In genomic region chr22:31119026-31119717, GRCh38 we compare ENCODE assay signal across 17 cellular contexts. TPM values are rescaled to one million over a fixed set of nuclear protein-coding genes. Genes with fewer than 3 reads are reported as not detected.
DNase-seq lines count a peak whose midpoint lies in the region; ATAC-seq, FAIRE-seq and TF ChIP-seq lines count a peak whose summit lies in the region.
"Had no signal": no experiment of that assay in that cellular context is flagged by ENCODE, and none has a peak within 500 bp of the region (broad histone marks: within the 10 kb centered on the region; RNA-seq: fewer than 3 reads in every experiment).

No MANE protein-coding gene starts in this region.

- no peaks in the 10 kb centered on the region for H3K79me2 ChIP-seq in K562 (ENCODE audit: control insufficient read depth, insufficient read depth, low read length)

- H3K4me1 ChIP-seq in K562 (replicated peaks in 1 of 2; ENCODE audit: control insufficient read depth in 2 of 2, insufficient read depth in 2 of 2, low read length in 2 of 2) (peaks cover 26 to 32% of the 10 kb centered on the region in 2 experiments), psoas muscle (peaks cover 24% of the 10 kb centered on the region)

- H3K9me3 ChIP-seq in K562 (replicated peaks; ENCODE audit: control insufficient read depth, insufficient read depth, low read depth, low read length): no peaks in the 10 kb centered on the region
- no peaks in the 10 kb centered on the region for H3K9me3 ChIP-seq in psoas muscle

- TF ChIP-seq POLR2A in K562 (conservative IDR thresholded peaks at IDR 0.05): no peak

- WGBS in K562 (ENCODE audit: insufficient coverage, low coverage, missing lambda C conversion rate): 0% methylated on average over 1 of the region's 7 CpGs
- 15 to 45% (median 43%) methylated on average over 4 to 7 of the region's 7 CpGs for WGBS in psoas muscle, 3 donors

- peak; percentile 41 for ATAC-seq in K562
- peak; percentile 79 to 82 for ATAC-seq in left cardiac atrium
- ATAC-seq in psoas muscle: peak; percentile 84 to 92 (median 88)
- ATAC-seq in GM18870 (IDR thresholded peaks at IDR 0.05; ENCODE audit: unreplicated experiment): no peak

- no TSS peak for BruUV-seq in K562 (replicated peaks; lab: Mats Ljungman, UMichigan)

- H3K4me2 ChIP-seq in K562 (ENCODE audit: insufficient read depth, low read length): no peak overlapping the region
- H3K4me2 ChIP-seq: PC-9 had no signal

- H3K9me1 ChIP-seq in K562 (ENCODE audit: control insufficient read depth, insufficient read depth, low read length): no peaks in the 10 kb centered on the region

- H3K27ac ChIP-seq in K562 (ENCODE audit: extremely low read depth, low read depth, low read length) (no peak overlapping the region), psoas muscle (peak overlapping the region; percentile 79), RWPE1 (no peak overlapping the region)
- H3K27ac ChIP-seq: HL-60, PC-9 had no signal

- no peaks in the 10 kb centered on the region for H4K20me1 ChIP-seq in K562 (replicated peaks; ENCODE audit: control insufficient read depth, insufficient read depth, low read length)

- DNase-seq in RPMI8226 (peak; percentile 49), K562 (ENCODE audit: extremely low read depth in 1 of 4, low spot score in 3 of 4) (peak in 1 of 4 experiments; percentile 32), left cardiac atrium (no peak), psoas muscle (no peak), RWPE1 (ENCODE audit: low spot score) (no peak), DMS79 treated with DMSO at 0.1 percent for 48 hours (lab: John Stamatoyannopoulos, UW) (no peak), RCC 7860 (ENCODE audit: low spot score) (no peak)
- DNase-seq: ACHN, EL, H7, KBM-7, NCI-H1105, NCI-H1694 treated with DMSO at 0.1 percent for 48 hours, SHP77 treated with DMSO at 0.1 percent for 48 hours had no signal

- no peak overlapping the region for H3K4me3 ChIP-seq in K562
- no peak overlapping the region for H3K4me3 ChIP-seq in psoas muscle
- H3K4me3 ChIP-seq: PC-9 had no signal

- TF ChIP-seq RAD21 in K562 (CRISPR knock-in tag; conservative IDR thresholded peaks at IDR 0.05 in 1 of 2, IDR thresholded peaks at IDR 0.05 in 1 of 2): no peak

- TF ChIP-seq EP300 in K562 (IDR thresholded peaks at IDR 0.05; ENCODE audit: low read length): no peak

- peak overlapping the region; percentile 55 for H2AFZ ChIP-seq in K562 (ENCODE audit: low read depth, low read length)
- H2AFZ ChIP-seq: PC-9 had no signal

- no peak for TF ChIP-seq CTCF in K562 (IDR thresholded peaks at IDR 0.05 in 2 of 3, conservative IDR thresholded peaks at IDR 0.05 in 1 of 3; ENCODE audit: insufficient read depth in 2 of 3, low read depth in 1 of 3, low read length in 3 of 3)
- no peak for TF ChIP-seq CTCF in psoas muscle (IDR thresholded peaks at IDR 0.05)
- TF ChIP-seq CTCF in RWPE1 (conservative IDR thresholded peaks at IDR 0.05; ENCODE audit: low read depth): no peak

- no peaks in the 10 kb centered on the region for H3K27me3 ChIP-seq in K562 (ENCODE audit: control insufficient read depth in 2 of 2, insufficient read depth in 2 of 2, low read length in 2 of 2)
- H3K27me3 ChIP-seq in psoas muscle (ENCODE audit: insufficient read depth in 3 of 3, low read length in 2 of 3): no peaks in the 10 kb centered on the region

- CTCF ChIA-PET in K562 (lab: Yijun Ruan, JAX; ENCODE audit: low intra/inter-chr PET ratio) (no interaction called here), RWPE1 (lab: Yijun Ruan, JAX) (no interaction called here)

- FAIRE-seq in K562 (lab: Jason Lieb, UNC) (no peak), RCC 7860 (lab: Jason Lieb, UNC) (no peak)

- POLR2A ChIA-PET in K562 (lab: Yijun Ruan, JAX) (interaction anchor here (0.7 to 1.6 kb wide), 3 partner anchors 12 to 154 kb away, joined by 3 to 4 read pairs (median 4); partner anchors contain the start of gene SELENOM), RWPE1 (lab: Yijun Ruan, JAX; ENCODE audit: low non-redundant PET) (no interaction called here)

- intact Hi-C loops in K562 (cut with micrococcal nuclease) (no loop called here), left cardiac atrium (cut with DNase I) (no loop called here), psoas muscle (cut with DNase I) (no loop called here)

- H3K36me3 ChIP-seq in K562 (ENCODE audit: control insufficient read depth, insufficient read depth, low read length): no peaks in the 10 kb centered on the region
- no peaks in the 10 kb centered on the region for H3K36me3 ChIP-seq in psoas muscle (ENCODE audit: insufficient read depth in 1 of 2, low read depth in 1 of 2)

- in situ Hi-C loops in K562 (cut with MboI): no loop called here

- H3K9ac ChIP-seq in K562 (ENCODE audit: insufficient read depth in 1 of 2, low read depth in 2 of 2, low read length in 2 of 2): peak overlapping the region in 1 of 2 experiments; percentile 76; a peak in 2 of 4 replicates

RNA-seq across cellular contexts. Expression of gene INPP5J, which starts 3.6 kb away (rescaled TPM):
- 1.5 and 3.2 TPM in 2 replicates for total RNA-seq in K562 (2011; cell fraction: chromatin; rRNA removed; ENCODE audit: low replicate concordance)
- total RNA-seq in K562 (2011; cell fraction: nucleolus; rRNA removed): 1.2 and 3.2 TPM in 2 replicates
- total RNA-seq in K562 (2011; cell fraction: nucleoplasm; rRNA removed): 2.4 and 2.7 TPM in 2 replicates
- total RNA-seq in K562 (2014; rRNA removed) (5.9 and 6.4 TPM in 2 replicates), K562 (2014; rRNA removed; fragmentation: Illumina TruSeq; extraction: Trizol) (1.9 and 2.7 TPM in 2 replicates), K562 (2015; rRNA removed; fragmentation: Illumina TruSeq; extraction: Trizol) (5.8 and 6.7 TPM in 2 replicates), K562 (2021) (6.3 and 7.0 TPM in 2 replicates), left cardiac atrium (10 to 100 TPM; 13.3 to 26.4 TPM), psoas muscle (1 to 10 TPM; 1.3 to 4.4 (median 2.5) TPM)
- polyA plus RNA-seq in K562 (2011; rRNA removed) (1.6 and 21.8 TPM in 2 replicates), K562 (2014; fragmentation: Illumina TruSeq; extraction: Trizol) (4.8 and 5.4 TPM in 2 replicates), K562 (2014; fragmentation: Nextera tagmentation; extraction: Ambion mirVana) (under 1 TPM; 0.10 to 0.78 TPM), K562 (2014; rRNA removed) (5.4 and 6.0 TPM in 2 replicates), psoas muscle (under 1 TPM; 0.14 to 0.65 (median 0.36) TPM)
- polyA plus RNA-seq in K562 (2011; cell fraction: cytosol; rRNA removed): 4.8 and 29.8 TPM in 2 replicates
- polyA plus RNA-seq in K562 (2011; cell fraction: nucleus; rRNA removed): 4.7 and 21.8 TPM in 2 replicates
- 6.0 and 10.4 TPM in 2 replicates for polyA plus RNA-seq in K562 (2012)
- 1.2 and 7.5 TPM in 2 replicates for polyA minus RNA-seq in K562 (2011; rRNA and poly(A)+ RNA removed)
- 1.4 and 21.9 TPM in 2 replicates for polyA minus RNA-seq in K562 (2011; cell fraction: cytosol; rRNA and poly(A)+ RNA removed)
- polyA minus RNA-seq in K562 (2011; cell fraction: nucleus; rRNA and poly(A)+ RNA removed): 0.81 and 6.4 TPM in 2 replicates

RNA-seq across cellular contexts. Expression of gene SELENOM, which starts 11.8 kb away (rescaled TPM):
- 7.3 and 13.3 TPM in 2 replicates for total RNA-seq in K562 (2011; cell fraction: chromatin; rRNA removed; ENCODE audit: low replicate concordance)
- 15.5 and 16.3 TPM in 2 replicates for total RNA-seq in K562 (2011; cell fraction: nucleolus; rRNA removed)
- 10.6 and 15.3 TPM in 2 replicates for total RNA-seq in K562 (2011; cell fraction: nucleoplasm; rRNA removed)
- total RNA-seq in K562 (2014; rRNA removed) (6.9 and 10.8 TPM in 2 replicates), K562 (2014; rRNA removed; fragmentation: Illumina TruSeq; extraction: Trizol) (1.2 and 1.8 TPM in 2 replicates), K562 (2015; rRNA removed; fragmentation: Illumina TruSeq; extraction: Trizol) (3.7 and 4.1 TPM in 2 replicates), K562 (2021) (8.5 and 10.9 TPM in 2 replicates), left cardiac atrium (100 to 1,000 TPM; 118 to 145 TPM), psoas muscle (10 to 100 TPM; 45.4 to 68.2 (median 52.3) TPM)
- polyA plus RNA-seq in K562 (2011; rRNA removed) (4.2 and 7.1 TPM in 2 replicates), K562 (2014; fragmentation: Illumina TruSeq; extraction: Trizol) (2.8 and 5.8 TPM in 2 replicates), K562 (2014; fragmentation: Nextera tagmentation; extraction: Ambion mirVana) (1 to 10 TPM; 1.2 to 2.9 TPM), K562 (2014; rRNA removed) (10.0 and 10.6 TPM in 2 replicates), psoas muscle (10 to 100 TPM; 23.6 to 64.3 (median 44.0) TPM)
- 19.5 and 31.1 TPM in 2 replicates for polyA plus RNA-seq in K562 (2011; cell fraction: cytosol; rRNA removed)
- polyA plus RNA-seq in K562 (2011; cell fraction: nucleus; rRNA removed): 11.9 and 13.4 TPM in 2 replicates
- 6.7 and 19.8 TPM in 2 replicates for polyA plus RNA-seq in K562 (2012)
- polyA minus RNA-seq in K562 (2011; rRNA and poly(A)+ RNA removed): 1.7 and 2.3 TPM in 2 replicates
- 5.2 TPM in 1 of 2 replicates, not detected in the other for polyA minus RNA-seq in K562 (2011; cell fraction: cytosol; rRNA and poly(A)+ RNA removed)
- polyA minus RNA-seq in K562 (2011; cell fraction: nucleus; rRNA and poly(A)+ RNA removed): 5.5 and 9.0 TPM in 2 replicates

RNA-seq across cellular contexts. Expression of gene PLA2G3, which starts 21.1 kb away (rescaled TPM):
- total RNA-seq in K562 (2011; cell fraction: chromatin; rRNA removed; ENCODE audit: low replicate concordance): 1.2 and 3.3 TPM in 2 replicates
- total RNA-seq in K562 (2011; cell fraction: nucleolus; rRNA removed): 3.2 and 3.5 TPM in 2 replicates
- total RNA-seq in K562 (2011; cell fraction: nucleoplasm; rRNA removed): 1.9 TPM in 2 replicates
- total RNA-seq in K562 (2014; rRNA removed): 0.53 and 0.68 TPM in 2 replicates
- 0.22 and 0.36 TPM in 2 replicates for total RNA-seq in K562 (2014; rRNA removed; fragmentation: Illumina TruSeq; extraction: Trizol)
- total RNA-seq in K562 (2015; rRNA removed; fragmentation: Illumina TruSeq; extraction: Trizol): 0.76 and 1.1 TPM in 2 replicates
- 0.64 and 0.98 TPM in 2 replicates for total RNA-seq in K562 (2021)
- 1.4 and 5.4 TPM in 2 replicates for polyA plus RNA-seq in K562 (2011; rRNA removed)
- polyA plus RNA-seq in K562 (2011; cell fraction: cytosol; rRNA removed): 1.7 and 4.2 TPM in 2 replicates
- 5.9 and 19.6 TPM in 2 replicates for polyA plus RNA-seq in K562 (2011; cell fraction: nucleus; rRNA removed)
- 0.57 and 1.5 TPM in 2 replicates for polyA plus RNA-seq in K562 (2012)
- 0.48 and 0.78 TPM in 2 replicates for polyA plus RNA-seq in K562 (2014; fragmentation: Illumina TruSeq; extraction: Trizol)
- under 1 TPM; 0.18 to 0.20 TPM for polyA plus RNA-seq in K562 (2014; fragmentation: Nextera tagmentation; extraction: Ambion mirVana)
- 0.77 and 1.2 TPM in 2 replicates for polyA plus RNA-seq in K562 (2014; rRNA removed)
- 0.53 and 1.6 TPM in 2 replicates for polyA minus RNA-seq in K562 (2011; rRNA and poly(A)+ RNA removed)
- polyA minus RNA-seq in K562 (2011; cell fraction: cytosol; rRNA and poly(A)+ RNA removed): 0.86 and 3.0 TPM in 2 replicates
- 1.1 and 4.9 TPM in 2 replicates for polyA minus RNA-seq in K562 (2011; cell fraction: nucleus; rRNA and poly(A)+ RNA removed)
- not detected for total RNA-seq in left cardiac atrium
- not detected for total RNA-seq in psoas muscle
- polyA plus RNA-seq in psoas muscle: not detected
- total RNA-seq: PC-9 had no signal

RNA-seq across cellular contexts. Expression of gene SMTN, which starts 38.1 kb away (rescaled TPM):
- total RNA-seq in K562 (2011; cell fraction: chromatin; rRNA removed; ENCODE audit: low replicate concordance): 49.3 and 111 TPM in 2 replicates
- total RNA-seq in K562 (2011; cell fraction: nucleolus; rRNA removed): 49.2 and 65.0 TPM in 2 replicates
- 48.8 and 58.2 TPM in 2 replicates for total RNA-seq in K562 (2011; cell fraction: nucleoplasm; rRNA removed)
- total RNA-seq in K562 (2014; rRNA removed) (17.8 and 22.3 TPM in 2 replicates), K562 (2014; rRNA removed; fragmentation: Illumina TruSeq; extraction: Trizol) (8.8 and 11.1 TPM in 2 replicates), K562 (2015; rRNA removed; fragmentation: Illumina TruSeq; extraction: Trizol) (16.0 and 16.1 TPM in 2 replicates), K562 (2021) (39.9 and 41.1 TPM in 2 replicates), left cardiac atrium (100 to 1,000 TPM; 142 to 150 TPM), psoas muscle (10 to 100 TPM; 33.6 to 79.3 (median 66.5) TPM)
- polyA plus RNA-seq in K562 (2011; rRNA removed) (7.7 and 13.7 TPM in 2 replicates), K562 (2014; fragmentation: Illumina TruSeq; extraction: Trizol) (17.6 and 28.4 TPM in 2 replicates), K562 (2014; fragmentation: Nextera tagmentation; extraction: Ambion mirVana) (1 to 10 TPM; 2.5 to 3.4 TPM), K562 (2014; rRNA removed) (20.6 and 25.5 TPM in 2 replicates), psoas muscle (10 to 100 TPM; 23.0 to 43.4 (median 36.5) TPM)
- 9.0 and 10.3 TPM in 2 replicates for polyA plus RNA-seq in K562 (2011; cell fraction: cytosol; rRNA removed)
- 70.1 and 84.9 TPM in 2 replicates for polyA plus RNA-seq in K562 (2011; cell fraction: nucleus; rRNA removed)
- 22.9 and 23.5 TPM in 2 replicates for polyA plus RNA-seq in K562 (2012)
- 4.6 and 7.0 TPM in 2 replicates for polyA minus RNA-seq in K562 (2011; rRNA and poly(A)+ RNA removed)
- 8.3 and 14.4 TPM in 2 replicates for polyA minus RNA-seq in K562 (2011; cell fraction: cytosol; rRNA and poly(A)+ RNA removed)
- 24.6 and 28.2 TPM in 2 replicates for polyA minus RNA-seq in K562 (2011; cell fraction: nucleus; rRNA and poly(A)+ RNA removed)

RNA-seq across cellular contexts. Expression of gene RNF185, which starts 40.8 kb away (rescaled TPM):
- total RNA-seq in K562 (2011; cell fraction: chromatin; rRNA removed; ENCODE audit: low replicate concordance): 16.7 and 17.6 TPM in 2 replicates
- 11.6 and 13.5 TPM in 2 replicates for total RNA-seq in K562 (2011; cell fraction: nucleolus; rRNA removed)
- 13.2 and 14.4 TPM in 2 replicates for total RNA-seq in K562 (2011; cell fraction: nucleoplasm; rRNA removed)
- total RNA-seq in K562 (2014; rRNA removed): 6.5 and 8.4 TPM in 2 replicates
- 9.3 and 9.5 TPM in 2 replicates for total RNA-seq in K562 (2014; rRNA removed; fragmentation: Illumina TruSeq; extraction: Trizol)
- total RNA-seq in K562 (2015; rRNA removed; fragmentation: Illumina TruSeq; extraction: Trizol): 10.8 and 12.5 TPM in 2 replicates
- 11.1 and 11.8 TPM in 2 replicates for total RNA-seq in K562 (2021)
- 17.6 and 18.3 TPM in 2 replicates for polyA plus RNA-seq in K562 (2011; rRNA removed)
- 12.6 and 14.4 TPM in 2 replicates for polyA plus RNA-seq in K562 (2011; cell fraction: cytosol; rRNA removed)
- polyA plus RNA-seq in K562 (2011; cell fraction: nucleus; rRNA removed): 22.5 and 24.9 TPM in 2 replicates
- polyA plus RNA-seq in K562 (2012): 10.8 and 23.1 TPM in 2 replicates
- polyA plus RNA-seq in K562 (2014; fragmentation: Illumina TruSeq; extraction: Trizol): 14.2 and 17.1 TPM in 2 replicates
- 1 to 10 TPM; 6.7 to 9.3 TPM for polyA plus RNA-seq in K562 (2014; fragmentation: Nextera tagmentation; extraction: Ambion mirVana)
- polyA plus RNA-seq in K562 (2014; rRNA removed): 15.2 and 15.5 TPM in 2 replicates
- 7.0 and 9.9 TPM in 2 replicates for polyA minus RNA-seq in K562 (2011; rRNA and poly(A)+ RNA removed)
- 3.9 and 4.7 TPM in 2 replicates for polyA minus RNA-seq in K562 (2011; cell fraction: cytosol; rRNA and poly(A)+ RNA removed)
- 4.6 and 5.1 TPM in 2 replicates for polyA minus RNA-seq in K562 (2011; cell fraction: nucleus; rRNA and poly(A)+ RNA removed)
- 10 to 100 TPM; 20.2 to 24.4 TPM for total RNA-seq in left cardiac atrium
- 10 to 100 TPM; 18.7 to 38.7 (median 25.8) TPM for total RNA-seq in psoas muscle
- 10 to 100 TPM; 16.9 to 26.7 (median 19.4) TPM for polyA plus RNA-seq in psoas muscle
